ENCODE assay signal across 1 cellular context in the genomic region with DNA sequence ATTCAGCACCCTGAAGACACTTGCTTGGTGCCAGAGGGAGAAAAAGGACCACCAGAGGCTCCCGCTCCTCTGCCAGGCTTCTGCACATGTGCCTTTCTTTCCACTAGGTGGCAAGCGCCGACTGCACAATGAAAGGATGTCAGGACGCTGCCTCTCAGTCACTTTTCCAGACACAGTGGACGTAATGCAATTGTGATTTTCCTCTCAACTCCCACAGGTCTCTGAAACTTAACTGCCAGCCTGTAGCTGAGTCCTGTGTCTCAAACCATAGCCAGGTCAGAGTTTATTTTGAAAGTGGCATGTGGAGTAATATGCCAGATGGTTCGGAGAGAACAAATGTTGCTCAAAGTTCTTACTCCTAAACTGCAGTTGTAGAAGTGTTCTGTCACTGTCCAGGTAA.
TF ChIP-seq lines count a peak whose summit lies in the region.

No MANE protein-coding gene starts in this region.

TF ChIP-seq in endothelial cell of umbilical vein, 7 proteins besides CTCF, POLR2A, EP300 and RAD21 (continued from another document):
- TF ChIP-seq GATA2 (IDR thresholded peaks at IDR 0.05; ENCODE audit: insufficient read depth, insufficient read length, low read depth, low read length), result no peak
